Comparison of ENCODE assay signal across 24 cellular contexts in genomic region chr10:77940627-77941026, GRCh38. TPM values are rescaled to one million over a fixed set of nuclear protein-coding genes. Genes with fewer than 3 reads are reported as not detected.
DNase-seq lines count a peak whose midpoint lies in the region; ATAC-seq, FAIRE-seq and TF ChIP-seq lines count a peak whose summit lies in the region.
"Had no signal": no experiment of that assay in that cellular context is flagged by ENCODE, and none has a peak within 500 bp of the region (broad histone marks: within the 10 kb centered on the region; RNA-seq: fewer than 3 reads in every experiment).

No MANE protein-coding gene starts in this region.

- no peak for FAIRE-seq in bronchial epithelial cell (lab: Jason Lieb, UNC)
- FAIRE-seq: astrocyte, frontal cortex had no signal

- H2AFZ ChIP-seq in Loucy (ENCODE audit: low read length), result 0 out of 2 replicates have a peak overlapping the region, but pooled peaks have one; percentile 21
- peak overlapping the region; percentile 13 for H2AFZ ChIP-seq in parathyroid adenoma

- ATAC-seq in foreskin keratinocyte (no peak), GM21737 (IDR thresholded peaks at IDR 0.05; ENCODE audit: unreplicated experiment) (no peak)
- ATAC-seq: activated CD4-positive, alpha-beta T cell treated with anti-CD3 and anti-CD28 coated beads for 36 hours; Right ventricle myocardium inferior; stimulated activated naive CD8-positive, alpha-beta T cell treated with anti-CD3 and anti-CD28 coated beads, Interleukin-15, Interleukin-2, amounts not matched to agents 100 U/mL and 50 U/mL, for 24 hours had no signal

- H3K4me1 ChIP-seq in Loucy (ENCODE audit: insufficient read depth, low read length, poor library complexity, severe bottlenecking) (peaks cover 6% of the 10 kb centered on the region), foreskin keratinocyte (peaks cover 10% of the 10 kb centered on the region), parathyroid adenoma (peaks cover 11% of the 10 kb centered on the region)

- H3K9me3 ChIP-seq in Loucy (ENCODE audit: insufficient read depth, low read depth, low read length) (no peaks in the 10 kb centered on the region), parathyroid adenoma (ENCODE audit: control insufficient read depth, low read length) (no peaks in the 10 kb centered on the region)

- TF ChIP-seq CTCF in Loucy (conservative IDR thresholded peaks at IDR 0.05; ENCODE audit: low read length) (no peak), bronchial epithelial cell (IDR thresholded peaks at IDR 0.05; ENCODE audit: insufficient read depth, low read length, severe bottlenecking) (no peak), foreskin keratinocyte (conservative IDR thresholded peaks at IDR 0.05) (no peak), parathyroid adenoma (IDR thresholded peaks at IDR 0.05) (no peak)

- no peak overlapping the region for H3K9ac ChIP-seq in Loucy (ENCODE audit: low read depth, low read length, poor library complexity, severe bottlenecking)
- no peak overlapping the region for H3K9ac ChIP-seq in parathyroid adenoma

- H3K79me2 ChIP-seq in Loucy (ENCODE audit: insufficient read depth, low read length) (no peaks in the 10 kb centered on the region), parathyroid adenoma (no peaks in the 10 kb centered on the region)

- H3F3A ChIP-seq in Loucy (ENCODE audit: low read depth), result no peaks in the 10 kb centered on the region

- H3K9me2 ChIP-seq in Loucy (replicated peaks; ENCODE audit: low read depth, low read length), result no peaks in the 10 kb centered on the region

- no peaks in the 10 kb centered on the region for H4K20me1 ChIP-seq in Loucy (ENCODE audit: insufficient read depth, low read length, poor library complexity, severe bottlenecking)

- H3K27me3 ChIP-seq in Loucy (ENCODE audit: insufficient read depth, low read length, poor library complexity, severe bottlenecking) (no peaks in the 10 kb centered on the region), bronchial epithelial cell (ENCODE audit: control insufficient read depth, insufficient read depth, low read length) (no peaks in the 10 kb centered on the region), foreskin keratinocyte (no peaks in the 10 kb centered on the region), parathyroid adenoma (ENCODE audit: control insufficient read depth, insufficient read depth, low read length) (no peaks in the 10 kb centered on the region)

- no peak overlapping the region for H3K4me3 ChIP-seq in Loucy (ENCODE audit: low read length, poor library complexity, severe bottlenecking)
- no peak overlapping the region for H3K4me3 ChIP-seq in bronchial epithelial cell (ENCODE audit: low read depth, low read length)
- no peak overlapping the region for H3K4me3 ChIP-seq in parathyroid adenoma (ENCODE audit: low read depth, low read length)
- H3K4me3 ChIP-seq: skin epidermis had no signal

- H3K36me3 ChIP-seq in Loucy (ENCODE audit: insufficient read depth, low read length) (no peaks in the 10 kb centered on the region), bronchial epithelial cell (ENCODE audit: control insufficient read depth, insufficient read depth, low read length) (no peaks in the 10 kb centered on the region), parathyroid adenoma (ENCODE audit: control insufficient read depth, insufficient read depth, low read length) (no peaks in the 10 kb centered on the region)

- H3K27ac ChIP-seq in foreskin keratinocyte, result peak overlapping the region; percentile 9
- H3K27ac ChIP-seq in parathyroid adenoma, result no peak overlapping the region

- no peak overlapping the region for H3K4me2 ChIP-seq in Loucy (ENCODE audit: low read depth, low read length, poor library complexity, severe bottlenecking)
- no peak overlapping the region for H3K4me2 ChIP-seq in parathyroid adenoma (ENCODE audit: low read length)

- DNase-seq in bronchial epithelial cell (ENCODE audit: low read depth) (peak; percentile 77), foreskin keratinocyte (peak; percentile 47 to 76), NCI-H2107 treated with DMSO at 0.1 percent for 48 hours (lab: John Stamatoyannopoulos, UW; ENCODE audit: unreplicated experiment) (no peak)
- no peak for DNase-seq in activated CD8-positive, alpha-beta memory T cell treated with anti-CD3 and anti-CD28 coated beads, Interleukin-2, amount 50 U/mL, for 4 hours
- DNase-seq: ACHN; activated CD4-positive, alpha-beta T cell treated with anti-CD3 and anti-CD28 coated beads for 36 hours; activated effector memory CD4-positive, alpha-beta T cell treated with anti-CD3 and anti-CD28 coated beads, Interleukin-2, amount 50 U/mL, for 16 hours; activated naive CD8-positive, alpha-beta T cell treated with anti-CD3 and anti-CD28 coated beads, Interleukin-2, amount 10 ng/mL, durations not matched to agents 7 days and 5 days; H7; KBM-7; left cardiac atrium; NCI-H1417 treated with DMSO at 0.1 percent for 48 hours; NCI-H2107; NCI-H446 treated with DMSO at 0.1 percent for 48 hours; occipital lobe; stimulated activated naive CD8-positive, alpha-beta T cell treated with anti-CD3 and anti-CD28 coated beads, Interleukin-15, Interleukin-2, amounts not matched to agents 100 U/mL and 50 U/mL, for 24 hours; T-helper 2 cell had no signal

RNA-seq across cellular contexts. Expression of gene DLG5, which starts 14.1 kb away (rescaled TPM):
- total RNA-seq in bronchial epithelial cell (38.0 and 45.3 TPM in 2 replicates), foreskin keratinocyte (66.7 and 74.8 TPM in 2 replicates)
- 25.1 and 29.0 TPM in 2 replicates for polyA plus RNA-seq in foreskin keratinocyte

Comparison
In these comparisons a context has a peak if more than half of its experiments do, and no peak if none do; other contexts are left out.
1. DNase-seq: peak in bronchial epithelial cell (single experiment) and foreskin keratinocyte (2 of 2); none in NCI-H2107 treated with DMSO at 0.1 percent for 48 hours (single experiment) and activated CD8-positive, alpha-beta memory T cell treated with anti-CD3 and anti-CD28 coated beads, Interleukin-2, amount 50 U/mL, for 4 hours (single experiment).